9 cellular contexts compared by ENCODE assay signal in the genomic region with DNA sequence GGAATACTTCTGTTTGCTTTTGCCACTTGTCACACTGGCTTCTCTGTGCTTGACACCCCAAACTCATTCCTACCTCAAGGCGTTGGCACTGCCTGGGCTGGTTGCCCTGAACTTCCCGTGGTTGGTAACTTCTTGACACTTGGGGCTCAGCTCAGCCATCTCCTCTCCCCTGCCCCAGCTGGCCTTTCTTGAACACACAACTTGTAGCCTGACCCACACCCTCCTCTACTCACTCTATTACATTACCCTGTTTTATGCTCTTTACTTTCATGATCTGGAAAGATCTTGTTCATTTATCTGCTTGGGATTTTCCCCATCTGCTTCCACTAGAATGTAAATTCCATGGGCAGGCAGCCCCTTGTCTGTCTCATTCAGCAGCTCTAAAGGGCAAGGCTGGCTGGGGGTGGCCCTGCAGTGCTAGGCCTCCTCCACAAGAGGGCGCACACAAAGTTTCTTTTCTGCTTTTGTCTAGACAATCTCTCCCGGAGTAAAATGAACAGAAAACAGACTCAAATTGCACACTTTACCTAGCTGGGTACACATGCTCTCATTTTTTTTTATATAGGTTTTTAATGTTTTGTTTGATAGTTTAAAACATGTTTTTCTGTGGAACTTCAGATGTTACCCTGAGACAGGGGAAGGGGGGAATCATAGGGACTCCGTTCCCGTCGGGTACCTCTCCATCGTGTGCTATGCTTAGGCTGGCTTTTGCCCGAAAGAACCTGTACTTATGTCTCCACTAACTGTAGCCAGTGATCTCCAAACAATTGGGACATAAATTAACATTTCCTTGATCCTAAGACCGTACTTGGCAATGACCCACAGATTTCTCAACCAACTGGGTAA. TPM values are rescaled to one million over a fixed set of nuclear protein-coding genes. Genes with fewer than 3 reads are reported as not detected.
DNase-seq lines count a peak whose midpoint lies in the region; ATAC-seq and TF ChIP-seq lines count a peak whose summit lies in the region.
"Had no signal": no experiment of that assay in that cellular context is flagged by ENCODE, and none has a peak within 500 bp of the region (broad histone marks: within the 10 kb centered on the region; RNA-seq: fewer than 3 reads in every experiment).

No MANE protein-coding gene starts in this region.

- no peak overlapping the region for H3K27ac ChIP-seq in effector memory CD4-positive, alpha-beta T cell (ENCODE audit: insufficient read depth, low read length, poor library complexity, severe bottlenecking)
- H3K27ac ChIP-seq: BLaER1 had no signal

- no peaks in the 10 kb centered on the region for H3K27me3 ChIP-seq in effector memory CD4-positive, alpha-beta T cell (replicated peaks; ENCODE audit: control insufficient read depth, insufficient read depth, low read length, poor library complexity, severe bottlenecking)
- H3K27me3 ChIP-seq: BLaER1 had no signal

- DNase-seq in DMS79 treated with DMSO at 0.1 percent for 48 hours (lab: John Stamatoyannopoulos, UW) (peak; percentile 52), DMS79 (lab: John Stamatoyannopoulos, UW) (no peak), NCI-H226 (peak; percentile 16), mucosa of descending colon (peak in 2 of 3 donors; percentile 80 to 81)
- DNase-seq in activated CD4-positive, alpha-beta T cell treated with anti-CD3 and anti-CD28 coated beads, Interleukin-2, amount 50 U/mL, for 48 hours, result peak; percentile 68 to 77
- peak; percentile 7 to 28 (median 17) for DNase-seq in effector memory CD4-positive, alpha-beta T cell
- peak; percentile 32 for DNase-seq in stimulated activated CD8-positive, alpha-beta memory T cell treated with anti-CD3 and anti-CD28 coated beads, Interleukin-7, amount 100 ng/mL, for 24 hours (ENCODE audit: low read depth)

- H3K4me1 ChIP-seq in effector memory CD4-positive, alpha-beta T cell (ENCODE audit: control insufficient read depth, insufficient read depth, low read length, poor library complexity, severe bottlenecking), result no peaks in the 10 kb centered on the region
- H3K4me1 ChIP-seq in mucosa of descending colon (ENCODE audit: low read depth), result peaks cover 8% of the 10 kb centered on the region
- H3K4me1 ChIP-seq: BLaER1 had no signal

- intact Hi-C loops in mucosa of descending colon (cut with DNase I, micrococcal nuclease), result loop anchor here in 1 of 2 donors (10.0 kb wide), 1 partner anchor 478 kb away; no protein-coding TSS in a partner anchor

- TF ChIP-seq CTCF in mucosa of descending colon (IDR thresholded peaks at IDR 0.05), result peak; percentile 99

- H3K36me3 ChIP-seq in effector memory CD4-positive, alpha-beta T cell (ENCODE audit: control insufficient read depth, insufficient read depth, low read length), result no peaks in the 10 kb centered on the region
- no peaks in the 10 kb centered on the region for H3K36me3 ChIP-seq in mucosa of descending colon (ENCODE audit: low read depth)
- H3K36me3 ChIP-seq: BLaER1 had no signal

- peak; percentile 66 for ATAC-seq in HG02870 (IDR thresholded peaks at IDR 0.05; ENCODE audit: unreplicated experiment)
- ATAC-seq in mucosa of descending colon, result peak; percentile 57

- H3K4me3 ChIP-seq in effector memory CD4-positive, alpha-beta T cell (ENCODE audit: insufficient read depth, low read depth, low read length, poor library complexity, severe bottlenecking), result no peak overlapping the region
- H3K4me3 ChIP-seq in mucosa of descending colon, result no peak overlapping the region
- H3K4me3 ChIP-seq: BLaER1 had no signal

- no peaks in the 10 kb centered on the region for H3K9me3 ChIP-seq in effector memory CD4-positive, alpha-beta T cell (ENCODE audit: control insufficient read depth, low read length)
- H3K9me3 ChIP-seq in mucosa of descending colon, result no peaks in the 10 kb centered on the region
- H3K9me3 ChIP-seq: BLaER1 had no signal

RNA-seq across cellular contexts. Expression of gene MRGPRX2, which starts 16.4 kb away (rescaled TPM):
- under 1 TPM in 2 of 3 donors, not detected in 1; 0.24 to 0.98 TPM for total RNA-seq in mucosa of descending colon

RNA-seq across cellular contexts. Expression of gene ZDHHC13, which starts 40.0 kb away (rescaled TPM):
- 10 to 100 TPM; 19.7 to 33.4 (median 27.2) TPM for total RNA-seq in mucosa of descending colon
